Comparison of ENCODE assay signal across 11 cellular contexts in the genomic region with DNA sequence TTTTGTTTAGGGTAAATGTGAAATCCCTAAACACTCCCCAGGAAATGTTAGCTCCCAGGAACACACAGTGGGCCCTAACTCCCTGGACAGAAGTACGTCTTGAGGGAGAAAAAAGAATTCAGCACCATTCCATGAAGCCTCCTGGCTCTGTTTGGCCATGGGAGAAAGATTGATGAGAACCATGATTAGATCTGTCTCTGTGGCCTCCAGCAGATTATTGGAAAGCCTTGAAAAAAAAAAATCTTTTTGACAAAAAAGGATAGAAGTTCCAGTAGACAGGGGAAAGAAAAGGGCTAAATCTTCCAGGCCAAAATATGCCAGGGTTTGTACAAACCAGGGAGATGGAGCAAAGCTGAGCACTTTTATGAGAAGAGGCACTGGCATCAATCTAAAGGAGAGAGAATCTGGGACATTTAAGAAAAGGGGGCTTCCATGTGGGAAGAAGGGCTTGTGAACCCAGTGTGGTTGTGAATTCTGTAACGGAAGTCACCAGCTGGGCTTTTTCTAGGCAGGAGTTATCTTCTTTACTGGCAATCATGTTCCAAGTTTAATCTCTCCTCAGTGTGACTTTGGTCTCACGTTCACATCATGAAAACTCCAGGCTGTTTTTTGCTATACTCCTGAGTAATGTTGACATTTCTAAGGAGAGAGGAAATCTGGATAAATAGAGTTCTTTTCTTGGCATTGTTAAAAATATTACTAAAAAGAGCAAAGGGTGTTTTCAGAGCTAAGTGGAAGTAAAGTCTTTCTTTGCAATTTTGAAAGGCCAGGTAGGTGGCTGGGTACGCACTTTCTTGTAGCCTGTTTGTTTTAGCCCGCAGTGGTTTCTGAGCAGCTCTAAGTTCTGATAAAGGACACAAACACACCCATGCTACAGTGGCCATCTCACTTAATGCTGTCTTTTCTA.
A peak's percentile ranks its signal among the peaks of the same experiment; 100 is the strongest.
DNase-seq lines count a peak whose midpoint lies in the region; ATAC-seq and TF ChIP-seq lines count a peak whose summit lies in the region.
"Had no signal": no experiment of that assay in that cellular context is flagged by ENCODE, and none has a peak within 500 bp of the region (broad histone marks: within the 10 kb centered on the region; RNA-seq: fewer than 3 reads in every experiment).

No MANE protein-coding gene starts in this region.

- intact Hi-C loops in left lung (cut with DNase I): loop anchor here in 1 of 2 donors (10.0 kb wide), 2 partner anchors 292 to 568 kb away; no protein-coding TSS in a partner anchor
- intact Hi-C loops in spleen (cut with DNase I; ENCODE audit: low total_unique reads): no loop called here

- DNase-seq in caudate nucleus (lab: John Stamatoyannopoulos, UW): no peak
- no peak for DNase-seq in left lung
- DNase-seq in spleen: no peak
- DNase-seq in NCI-H1105 treated with DMSO at 0.1 percent for 48 hours (lab: John Stamatoyannopoulos, UW): no peak
- DNase-seq in SHP77 treated with DMSO at 0.1 percent for 48 hours (lab: John Stamatoyannopoulos, UW): no peak
- no peak for DNase-seq in cortex of kidney (lab: John Stamatoyannopoulos, UW)
- DNase-seq: activated T-cell treated with anti-CD3 and anti-CD28 coated beads, Interleukin-2, amount 50 U/mL, for 24 hours; NCI-H2081 treated with DMSO at 0.1 percent for 48 hours; T-cell had no signal

- TF ChIP-seq CTCF in left lung (IDR thresholded peaks at IDR 0.05) (no peak), spleen (IDR thresholded peaks at IDR 0.05 in 8 of 11, conservative IDR thresholded peaks at IDR 0.05 in 3 of 11) (no peak)

- no peaks in the 10 kb centered on the region for H3K27me3 ChIP-seq in HUES6 (ENCODE audit: control insufficient read depth, insufficient read depth, low read length)
- H3K27me3 ChIP-seq in left lung: no peaks in the 10 kb centered on the region
- H3K27me3 ChIP-seq in spleen (replicated peaks in 1 of 7): no peaks in the 10 kb centered on the region

- H3K27ac ChIP-seq in HUES6 (ENCODE audit: low read depth, low read length) (peak overlapping the region; percentile 20; the same call in 1 of the 2 replicates), caudate nucleus (ENCODE audit: low read depth, low read length) (peak overlapping the region; percentile 33), left lung (peak overlapping the region; percentile 68 to 87), spleen (peak overlapping the region; percentile 4 to 83 (median 64))

- ATAC-seq in left lung: peak; percentile 37
- no peak for ATAC-seq in HG02610 (IDR thresholded peaks at IDR 0.05; ENCODE audit: unreplicated experiment)
- ATAC-seq: T-cell had no signal

- H3K9me3 ChIP-seq in HUES6 (ENCODE audit: control insufficient read depth, insufficient read depth, low read depth, low read length): no peaks in the 10 kb centered on the region
- no peaks in the 10 kb centered on the region for H3K9me3 ChIP-seq in left lung
- H3K9me3 ChIP-seq in spleen: no peaks in the 10 kb centered on the region

- no peak for TF ChIP-seq POLR2A in spleen (IDR thresholded peaks at IDR 0.05)

- 62 to 82% (median 78%) methylated on average over 5 of the region's 5 CpGs for WGBS in spleen, 5 donors

- peak overlapping the region; percentile 20 for H3K9ac ChIP-seq in HUES6 (ENCODE audit: low read length)

- H3K36me3 ChIP-seq in HUES6 (ENCODE audit: control insufficient read depth, insufficient read depth, low read length) (no peaks in the 10 kb centered on the region), left lung (no peaks in the 10 kb centered on the region), spleen (no peaks in the 10 kb centered on the region)

- H3K4me3 ChIP-seq in HUES6 (ENCODE audit: low read depth, low read length): no peak overlapping the region
- no peak overlapping the region for H3K4me3 ChIP-seq in left lung
- H3K4me3 ChIP-seq in spleen: no peak overlapping the region

- H3K4me1 ChIP-seq in HUES6 (ENCODE audit: control insufficient read depth, insufficient read depth, low read length): peaks cover 66% of the 10 kb centered on the region
- peaks cover 44 to 64% of the 10 kb centered on the region in 2 donors for H3K4me1 ChIP-seq in left lung
- peaks cover 44 to 82% (median 67%) of the 10 kb centered on the region in 6 donors for H3K4me1 ChIP-seq in spleen

Comparison
In these comparisons a context has a peak if more than half of its experiments do, and no peak if none do; other contexts are left out.
1. H3K27ac ChIP-seq: peak in every context shown above with its lines; median percentile 78 in left lung; 64 in spleen; 33 in caudate nucleus; 20 in HUES6.